21 cellular contexts compared by ENCODE assay signal in the genomic region with DNA sequence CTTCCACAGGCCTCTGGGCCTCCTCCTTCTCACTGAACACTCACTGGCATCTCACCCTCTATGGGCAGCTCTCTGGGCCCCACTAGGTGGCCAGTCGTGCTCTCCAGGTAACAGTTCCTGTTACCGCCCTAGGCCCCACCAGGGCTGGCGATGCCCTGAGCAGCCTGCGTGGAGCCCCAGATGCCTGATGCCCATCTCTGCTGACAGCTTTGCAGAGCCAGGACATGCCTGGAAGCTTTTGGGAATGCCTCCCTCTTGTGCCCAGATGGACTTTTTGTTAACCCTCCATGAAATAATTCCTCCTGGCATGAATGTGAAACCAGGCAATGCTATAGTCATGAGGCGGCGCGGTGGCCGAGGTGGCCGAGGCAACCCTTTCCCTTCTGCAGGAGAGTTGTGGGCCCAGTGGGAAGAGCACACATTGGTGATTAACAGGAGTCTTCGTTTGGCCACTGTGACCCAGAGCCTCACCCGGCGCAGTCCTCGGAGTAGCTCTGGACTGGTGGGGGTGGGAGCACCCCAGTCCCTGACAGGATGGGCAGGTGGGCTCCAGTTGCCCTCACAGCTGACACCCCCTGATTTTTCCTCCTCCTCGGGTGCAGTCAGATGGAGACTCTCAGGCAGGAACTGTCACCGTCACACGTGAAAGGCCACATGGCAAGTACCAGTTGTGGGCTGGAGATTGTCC.
DNase-seq lines count a peak whose midpoint lies in the region; ATAC-seq and TF ChIP-seq lines count a peak whose summit lies in the region.
"Had no signal": no experiment of that assay in that cellular context is flagged by ENCODE, and none has a peak within 500 bp of the region (broad histone marks: within the 10 kb centered on the region; RNA-seq: fewer than 3 reads in every experiment).

No MANE protein-coding gene starts in this region.

- H3K9me1 ChIP-seq in IMR-90 (ENCODE audit: insufficient read depth, low read length), result peaks cover 59% of the 10 kb centered on the region

- TF ChIP-seq CTCF in heart right ventricle (IDR thresholded peaks at IDR 0.05), result no peak
- TF ChIP-seq CTCF in IMR-90 (conservative IDR thresholded peaks at IDR 0.05; ENCODE audit: low read depth, low read length), result no peak
- no peak for TF ChIP-seq CTCF in nephron progenitor cell (IDR thresholded peaks at IDR 0.05)

- 89 to 90% methylated on average over 16 of the region's 16 CpGs for WGBS in heart right ventricle, 2 donors
- WGBS in IMR-90 (ENCODE audit: extremely low coverage in 2 of 2, insufficient read length in 1 of 2), 2 experiments, result 92% methylated on average over 5 of the region's 16 CpGs; no CpG with 5 or more reads in 1 of the 2 experiments
- WGBS in mesenchymal stem cell, result 93% methylated on average over 16 of the region's 16 CpGs

- H3K56ac ChIP-seq in IMR-90 (ENCODE audit: extremely low read depth, insufficient read depth, low read length), result no peak overlapping the region

- H2BK15ac ChIP-seq in IMR-90 (ENCODE audit: low read depth, low read length) (no peak overlapping the region), mesenchymal stem cell (ENCODE audit: low read depth, poor library complexity, severe bottlenecking) (no peak overlapping the region)

- H3K4me3 Mint-ChIP-seq in nephron progenitor cell, result no peak overlapping the region
- H3K4me3 Mint-ChIP-seq: B cell; CD4-positive, CD25-positive, alpha-beta regulatory T cell had no signal

- peaks cover 68% of the 10 kb centered on the region for H3K4me1 Mint-ChIP-seq in nephron progenitor cell
- H3K4me1 Mint-ChIP-seq: B cell; CD4-positive, CD25-positive, alpha-beta regulatory T cell had no signal

- H3K4me3 ChIP-seq in heart right ventricle (no peak overlapping the region), IMR-90 (ENCODE audit: insufficient read depth, low read depth, low read length) (no peak overlapping the region), mesenchymal stem cell (ENCODE audit: insufficient read depth in 1 of 2, low read depth in 1 of 2, low read length in 2 of 2) (no peak overlapping the region)
- H3K4me3 ChIP-seq: GM12878, HAP-1, SJSA1 had no signal

- H3K9me3 Mint-ChIP-seq in nephron progenitor cell, result no peaks in the 10 kb centered on the region
- H3K9me3 Mint-ChIP-seq: CD4-positive, CD25-positive, alpha-beta regulatory T cell had no signal

- peaks cover 92% of the 10 kb centered on the region for H4K20me1 ChIP-seq in IMR-90 (ENCODE audit: insufficient read depth, low read length)

- H3K18ac ChIP-seq in IMR-90 (ENCODE audit: low read depth, low read length) (no peak overlapping the region), mesenchymal stem cell (ENCODE audit: low read depth in 1 of 2, low read length in 2 of 2) (no peak overlapping the region)

- in situ Hi-C loops in IMR-90 (cut with MboI; ENCODE audit: low sequenced_read_pairs), result no loop called here

- H2BK120ac ChIP-seq in IMR-90 (ENCODE audit: low read depth, low read length) (no peak overlapping the region), mesenchymal stem cell (ENCODE audit: low read depth, low read length) (no peak overlapping the region)

- dilution Hi-C loops in IMR-90 (cut with HindIII; ENCODE audit: low sequenced_read_pairs, unreplicated experiment), result no loop called here

- H2BK20ac ChIP-seq in IMR-90 (ENCODE audit: low read depth, low read length), result no peak overlapping the region

- no peak for TF ChIP-seq RAD21 in IMR-90 (IDR thresholded peaks at IDR 0.05; ENCODE audit: low read length)

- H3K27ac Mint-ChIP-seq in nephron progenitor cell, result no peak overlapping the region
- H3K27ac Mint-ChIP-seq: B cell; CD4-positive, CD25-positive, alpha-beta regulatory T cell had no signal

- no peaks in the 10 kb centered on the region for H3K9me3 ChIP-seq in heart right ventricle
- no peaks in the 10 kb centered on the region for H3K9me3 ChIP-seq in IMR-90 (ENCODE audit: control insufficient read depth, insufficient read depth, low read length)
- H3K9me3 ChIP-seq in mesenchymal stem cell (ENCODE audit: control insufficient read depth, low read length), result no peaks in the 10 kb centered on the region
- H3K9me3 ChIP-seq: HAP-1, SJSA1 had no signal

- H4K91ac ChIP-seq in IMR-90 (ENCODE audit: insufficient read depth, low read depth, low read length) (no peak overlapping the region), mesenchymal stem cell (ENCODE audit: low read length) (no peak overlapping the region)

- H2BK5ac ChIP-seq in IMR-90 (ENCODE audit: low read depth, low read length, poor library complexity, severe bottlenecking) (peak overlapping the region; percentile 31), mesenchymal stem cell (ENCODE audit: low read depth, low read length, poor library complexity, severe bottlenecking) (no peak overlapping the region)

- CTCF ChIA-PET in IMR-90 (lab: Yijun Ruan, JAX), result no interaction called here

- DNase-seq in Right ventricle myocardium superior (peak; percentile 27), heart right ventricle (no peak), IMR-90 (no peak), mesenchymal stem cell (no peak), substantia nigra (lab: John Stamatoyannopoulos, UW) (no peak), head of caudate nucleus (no peak), nephron progenitor cell (no peak), putamen (ENCODE audit: low spot score) (no peak)
- DNase-seq: CD4-positive, CD25-positive, alpha-beta regulatory T cell; DMS79 treated with DMSO at 0.1 percent for 48 hours; MV-4-11; NCI-H1105 treated with DMSO at 0.1 percent for 48 hours; NCI-H2029 treated with DMSO at 0.1 percent for 48 hours; NCI-H345; NCI-H524; NCI-H774; NK-92 treated with Interleukin-12 subunit alpha and Interleukin-12 subunit beta, amount 100 ng/mL, for 24 hours had no signal

- H3K36me3 ChIP-seq in heart right ventricle, result peaks cover 0 to 22% (median 0%) of the 10 kb centered on the region in 9 donors
- peaks cover 43% of the 10 kb centered on the region for H3K36me3 ChIP-seq in IMR-90 (ENCODE audit: control insufficient read depth, insufficient read depth, low read length)
- peaks cover 44 to 78% of the 10 kb centered on the region in 2 experiments for H3K36me3 ChIP-seq in mesenchymal stem cell (ENCODE audit: control insufficient read depth in 1 of 2, insufficient read depth in 2 of 2, low read depth in 1 of 2, low read length in 2 of 2)
- H3K36me3 ChIP-seq: HAP-1 had no signal

- no peak overlapping the region for H2AFZ ChIP-seq in IMR-90 (replicated peaks; ENCODE audit: low read length, poor library complexity)
- no peak overlapping the region for H2AFZ ChIP-seq in mesenchymal stem cell (ENCODE audit: low read depth, low read length)

- H4K8ac ChIP-seq in IMR-90 (ENCODE audit: low read depth in 2 of 2, low read length in 2 of 2), result no peak overlapping the region; a peak in 1 of 4 replicates
- H4K8ac ChIP-seq in mesenchymal stem cell (ENCODE audit: low read length), result no peak overlapping the region

- no peak overlapping the region for H3K27ac ChIP-seq in heart right ventricle
- H3K27ac ChIP-seq in IMR-90 (ENCODE audit: insufficient read depth, low read length), result no peak overlapping the region
- peak overlapping the region; percentile 7 for H3K27ac ChIP-seq in mesenchymal stem cell (ENCODE audit: low read length, poor library complexity, severe bottlenecking)
- H3K27ac ChIP-seq in substantia nigra (ENCODE audit: low read depth, low read length, poor library complexity, severe bottlenecking), result peak overlapping the region; percentile 30
- H3K27ac ChIP-seq: SJSA1 had no signal

- H3K27me3 Mint-ChIP-seq in nephron progenitor cell (ENCODE audit: low read depth, poor library complexity), result no peaks in the 10 kb centered on the region

- peaks cover 13 to 94% of the 10 kb centered on the region in 2 experiments for H3K79me1 ChIP-seq in IMR-90 (ENCODE audit: low read depth in 1 of 2, low read length in 2 of 2)
- H3K79me1 ChIP-seq in mesenchymal stem cell (replicated peaks; ENCODE audit: low read length, poor library complexity, severe bottlenecking), result no peaks in the 10 kb centered on the region

- H3K4me2 ChIP-seq in IMR-90 (ENCODE audit: low read depth, low read length) (no peak overlapping the region), mesenchymal stem cell (ENCODE audit: low read length, poor library complexity, severe bottlenecking) (no peak overlapping the region)

- H4K5ac ChIP-seq in IMR-90 (ENCODE audit: low read depth, low read length), result no peak overlapping the region

- TF ChIP-seq POLR2A in IMR-90 (IDR thresholded peaks at IDR 0.05; ENCODE audit: low read depth, low read length), result no peak

- ATAC-seq in Right ventricle myocardium superior (ENCODE audit: poor library complexity) (no peak), heart right ventricle (no peak), IMR-90 (ENCODE audit: low read depth) (no peak)
- ATAC-seq: GM12878 had no signal

- no peak overlapping the region for H2BK12ac ChIP-seq in mesenchymal stem cell (ENCODE audit: low read length in 2 of 2)

- no peak overlapping the region for H2AK5ac ChIP-seq in IMR-90 (ENCODE audit: low read depth, low read length)
- H2AK5ac ChIP-seq in mesenchymal stem cell (ENCODE audit: low read length, severe bottlenecking), result no peak overlapping the region

- H3K9ac ChIP-seq in IMR-90 (ENCODE audit: low read depth, low read length) (no peak overlapping the region), mesenchymal stem cell (ENCODE audit: low read length) (no peak overlapping the region)

- H3K27me3 ChIP-seq in heart right ventricle (no peaks in the 10 kb centered on the region), IMR-90 (ENCODE audit: control insufficient read depth, insufficient read depth, low read length) (no peaks in the 10 kb centered on the region), mesenchymal stem cell (ENCODE audit: control insufficient read depth in 1 of 2, insufficient read depth in 1 of 2, low read length in 2 of 2) (no peaks in the 10 kb centered on the region)
- H3K27me3 ChIP-seq: SJSA1 had no signal

- H3K4ac ChIP-seq in IMR-90 (ENCODE audit: low read depth, low read length) (no peak overlapping the region), mesenchymal stem cell (ENCODE audit: low read depth in 1 of 2, low read length in 2 of 2) (no peak overlapping the region)

- H3K36me3 Mint-ChIP-seq in nephron progenitor cell (ENCODE audit: low read depth), result peaks cover 29% of the 10 kb centered on the region
- H3K36me3 Mint-ChIP-seq: CD4-positive, CD25-positive, alpha-beta regulatory T cell had no signal

- H3K4me1 ChIP-seq in heart right ventricle (peaks cover 4 to 25% (median 13%) of the 10 kb centered on the region in 9 donors), IMR-90 (ENCODE audit: control insufficient read depth, insufficient read depth, low read length) (peaks cover 43% of the 10 kb centered on the region), mesenchymal stem cell (ENCODE audit: control insufficient read depth, insufficient read depth, low read depth, low read length) (peaks cover 63% of the 10 kb centered on the region)
- H3K4me1 ChIP-seq: HAP-1 had no signal

- H3K23ac ChIP-seq in IMR-90 (ENCODE audit: low read depth, low read length) (no peak overlapping the region), mesenchymal stem cell (ENCODE audit: low read length in 2 of 2) (no peak overlapping the region)

- intact Hi-C loops in Right ventricle myocardium superior (cut with DNase I) (no loop called here), heart right ventricle (cut with DNase I) (no loop called here), IMR-90 (cut with micrococcal nuclease) (no loop called here), head of caudate nucleus (cut with DNase I) (loop anchor here (10.0 kb wide), 1 partner anchor 67 kb away; no protein-coding TSS in a partner anchor)

- no TSS peak for BruUV-seq in IMR-90 (replicated peaks; lab: Mats Ljungman, UMichigan)

- no peak overlapping the region for H3K14ac ChIP-seq in IMR-90 (replicated peaks; ENCODE audit: low read depth, low read length)
- H3K14ac ChIP-seq in mesenchymal stem cell (ENCODE audit: low read length in 2 of 2), result no peak overlapping the region

- POLR2A ChIA-PET in IMR-90 (lab: Charles Lee; ENCODE audit: unreplicated experiment), result interaction anchor here (0.6 kb wide), 1 partner anchor 40 kb away, joined by 4 read pairs; no protein-coding TSS in a partner anchor

- H2AK9ac ChIP-seq in IMR-90 (replicated peaks; ENCODE audit: low read depth, low read length, poor library complexity), result no peak overlapping the region

Comparison
In these comparisons a context has a peak if more than half of its experiments do, and no peak if none do; other contexts are left out.
1. H3K27ac ChIP-seq: peak in mesenchymal stem cell (single experiment) and substantia nigra (single experiment); none in heart right ventricle (0 of 10) and IMR-90 (single experiment).